In genomic region chr3:149393355-149394165, GRCh38 we compare ENCODE assay signal across 1 cellular context.
TF ChIP-seq lines count a peak whose summit lies in the region.

No MANE protein-coding gene starts in this region.

TF ChIP-seq in HEK293, 187 proteins besides CTCF, POLR2A, EP300 and RAD21 (continued from another document):
- TF ChIP-seq ZNF488 (tag by site-specific recombination; IDR thresholded peaks at IDR 0.05) (no peak), RBAK (tag by site-specific recombination; IDR thresholded peaks at IDR 0.05) (no peak), ZNF621 (tag by site-specific recombination; IDR thresholded peaks at IDR 0.05) (no peak), ZNF433 (tag by site-specific recombination; IDR thresholded peaks at IDR 0.05; ENCODE audit: low read depth) (no peak)
TF ChIP-seq in HEK293: peak in this region for 3.
